ENCODE assay signal across 20 cellular contexts in genomic region chr1:40673452-40673851, GRCh38.
"Had no signal": no experiment of that assay in that cellular context is flagged by ENCODE, and none has a peak within 500 bp of the region (broad histone marks: within the 10 kb centered on the region; RNA-seq: fewer than 3 reads in every experiment).

No MANE protein-coding gene starts in this region.

- H3K36me3 ChIP-seq: Peyer's patch, SJSA1 had no signal

- H3K4me2 ChIP-seq: KMS-11 had no signal

- H3K4me1 ChIP-seq: SJSA1 had no signal

- H3K27me3 ChIP-seq: Peyer's patch, SJSA1 had no signal

- FAIRE-seq: astrocyte had no signal

- H3K9ac ChIP-seq: KMS-11 had no signal

- H3K9me3 ChIP-seq: Peyer's patch, SJSA1 had no signal

- H3K27ac ChIP-seq: KMS-11, Peyer's patch, SJSA1 had no signal

- DNase-seq: activated CD4-positive, alpha-beta memory T cell treated with anti-CD3 and anti-CD28 coated beads for 36 hours; activated CD4-positive, alpha-beta T cell treated with anti-CD3 and anti-CD28 coated beads for 1 hour; activated CD4-positive, alpha-beta T cell treated with anti-CD3 and anti-CD28 coated beads, Interleukin-2, amount 10 ng/mL, durations not matched to agents 24 days and 14 days; activated gamma-delta T cell; activated naive CD4-positive, alpha-beta T cell treated with anti-CD3 and anti-CD28 coated beads for 36 hours; activated T-cell treated with anti-CD3 and anti-CD28 coated beads for 4 hours; activated T-cell treated with anti-CD3 and anti-CD28 coated beads, Interleukin-2, amount 50 U/mL, for 48 hours; amygdala; NCI-H1092; NCI-H1417 treated with DMSO at 0.1 percent for 48 hours; NCI-H1694; NCI-H2081; NCI-H446; NCI-H524; SHP77; SW 1271 had no signal

- H3K4me3 ChIP-seq: Peyer's patch, SJSA1 had no signal
